In the genomic region with DNA sequence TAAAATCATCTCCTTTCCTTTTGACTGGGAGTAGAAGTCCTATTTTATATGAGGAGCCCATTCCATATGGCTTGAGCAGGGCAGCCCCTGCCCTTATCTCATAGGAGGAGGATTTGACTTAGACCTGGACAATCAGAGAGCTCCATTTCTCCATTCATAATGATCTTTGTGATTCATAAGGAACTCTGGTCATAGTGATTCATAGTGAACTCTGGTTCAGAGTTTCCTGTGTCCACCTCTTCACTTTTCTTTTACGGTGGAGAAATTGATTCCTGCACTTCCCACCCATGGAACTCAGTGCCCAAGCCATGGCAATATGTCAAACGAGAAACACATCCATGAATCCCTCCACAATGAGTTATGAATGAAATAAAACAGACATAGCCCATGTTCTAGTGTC, we compare ENCODE assay signal across 18 cellular contexts. TPM values are rescaled to one million over a fixed set of nuclear protein-coding genes. Genes with fewer than 3 reads are reported as not detected.
A peak's percentile ranks its signal among the peaks of the same experiment; 100 is the strongest.
DNase-seq lines count a peak whose midpoint lies in the region; ATAC-seq and TF ChIP-seq lines count a peak whose summit lies in the region.
"Had no signal": no experiment of that assay in that cellular context is flagged by ENCODE, and none has a peak within 500 bp of the region (broad histone marks: within the 10 kb centered on the region; RNA-seq: fewer than 3 reads in every experiment).

No MANE protein-coding gene starts in this region.

- CTCF ChIA-PET in HCT116 (lab: Charles Lee) = no interaction called here
- CTCF ChIA-PET in PC-9 (lab: Charles Lee) = no interaction called here

- H3K27me3 ChIP-seq in HCT116 (ENCODE audit: insufficient read depth, low read length) (no peaks in the 10 kb centered on the region), PC-9 (ENCODE audit: insufficient read depth, low read depth) (no peaks in the 10 kb centered on the region), right cardiac atrium (ENCODE audit: control insufficient read depth, insufficient read depth) (no peaks in the 10 kb centered on the region)

- POLR2A ChIA-PET in HCT116 (lab: Charles Lee) = no interaction called here
- POLR2A ChIA-PET in PC-9 (lab: Charles Lee; ENCODE audit: unreplicated experiment) = interaction anchor here (0.7 kb wide), 1 partner anchor 80 kb away, joined by 4 read pairs; no protein-coding TSS in a partner anchor

- ATAC-seq in HCT116 (no peak), GM18502 (IDR thresholded peaks at IDR 0.05; ENCODE audit: poor library complexity, unreplicated experiment) (no peak), right cardiac atrium (no peak), HG03108 (IDR thresholded peaks at IDR 0.05; ENCODE audit: unreplicated experiment) (no peak)

- WGBS in right cardiac atrium = 74% methylated on average over 2 of the region's 2 CpGs

- H4K20me1 ChIP-seq in HCT116 (ENCODE audit: insufficient read depth) (no peaks in the 10 kb centered on the region), PC-9 (ENCODE audit: insufficient read depth) (no peaks in the 10 kb centered on the region)

- H3K9ac ChIP-seq in HCT116 (ENCODE audit: low read length) = no peak overlapping the region

- H3K79me2 ChIP-seq in HCT116 (ENCODE audit: insufficient read depth, low read length) = no peaks in the 10 kb centered on the region
- H3K79me2 ChIP-seq in PC-9 (ENCODE audit: low read depth) = no peaks in the 10 kb centered on the region

- no peak for TF ChIP-seq RAD21 in HCT116 (IDR thresholded peaks at IDR 0.05; ENCODE audit: low read depth)

- RAD21 ChIA-PET in HCT116 (lab: Charles Lee; ENCODE audit: low non-redundant PET in 1 of 2, low total read pairs in 2 of 2, uncharacterized antibody in 2 of 2, unreplicated experiment in 2 of 2) = no interaction called here

- H2AFZ ChIP-seq in HCT116 (ENCODE audit: low read depth, low read length, poor library complexity, severe bottlenecking) (no peak overlapping the region), PC-9 (no peak overlapping the region)

- H3K9me3 ChIP-seq in HCT116 (ENCODE audit: control insufficient read depth in 1 of 2, insufficient read depth in 1 of 2, low read depth in 1 of 2, low read length in 2 of 2) (no peaks in the 10 kb centered on the region), PC-9 (ENCODE audit: insufficient read depth, low read depth) (no peaks in the 10 kb centered on the region), right cardiac atrium (ENCODE audit: control insufficient read depth, low read length) (no peaks in the 10 kb centered on the region)
- H3K9me3 ChIP-seq: HAP-1 had no signal

- BruUV-seq in HCT116 (replicated peaks; lab: Mats Ljungman, UMichigan) (no TSS peak), PC-9 (replicated peaks; lab: Mats Ljungman, UMichigan) (no TSS peak)

- DNase-seq in EH (ENCODE audit: low read depth) (peak; percentile 17), HCT116 (ENCODE audit: low read depth, low spot score) (no peak), PC-9 (no peak), fibroblast of mammary gland (ENCODE audit: low read depth) (peak; percentile 59), right cardiac atrium (no peak)
- no peak for DNase-seq in activated naive CD4-positive, alpha-beta T cell (lab: John Stamatoyannopoulos, UW)
- DNase-seq: CD8-positive, alpha-beta memory T cell; naive B cell; NCI-H1105 treated with DMSO at 0.1 percent for 48 hours; NCI-H2171; RPMI8226; stimulated activated CD4-positive, alpha-beta T cell treated with anti-CD3 and anti-CD28 coated beads, Interleukin-12 subunit alpha, Interleukin-12 subunit beta, amount 100 ng/mL, for 4 hours; stimulated activated naive CD4-positive, alpha-beta T cell had no signal

- peaks cover 6% of the 10 kb centered on the region for H3F3A ChIP-seq in PC-9 (ENCODE audit: insufficient read depth, low read depth)

- H3K4me2 ChIP-seq in HCT116 (ENCODE audit: low read length) (no peak overlapping the region; the same call in 1 of the 2 replicates), PC-9 (peak overlapping the region; percentile 35)

- no peaks in the 10 kb centered on the region for H3K9me2 ChIP-seq in HCT116 (ENCODE audit: insufficient read depth)
- H3K9me2 ChIP-seq in PC-9 (ENCODE audit: insufficient read depth) = no peaks in the 10 kb centered on the region; the same call in 1 of the 2 replicates

- TF ChIP-seq POLR2A in HCT116 (IDR thresholded peaks at IDR 0.05; ENCODE audit: borderline replicate concordance, extremely low read depth, insufficient read depth, insufficient read length) = no peak

- H3K4me3 ChIP-seq in HCT116 (replicated peaks in 1 of 2; ENCODE audit: low read depth in 1 of 2, low read length in 2 of 2) (no peak overlapping the region), PC-9 (no peak overlapping the region), fibroblast of mammary gland (ENCODE audit: control insufficient read depth, low read depth, low read length) (no peak overlapping the region), right cardiac atrium (ENCODE audit: low read length) (no peak overlapping the region)
- H3K4me3 ChIP-seq: HAP-1, lung had no signal

- H3K36me3 ChIP-seq in HCT116 (ENCODE audit: control insufficient read depth in 1 of 2, insufficient read depth in 2 of 2, low read length in 2 of 2) (no peaks in the 10 kb centered on the region), PC-9 (ENCODE audit: low read depth) (no peaks in the 10 kb centered on the region)
- H3K36me3 ChIP-seq: HAP-1 had no signal

- TF ChIP-seq CTCF in HCT116 (IDR thresholded peaks at IDR 0.05 in 2 of 3, conservative IDR thresholded peaks at IDR 0.05 in 1 of 3; ENCODE audit: borderline replicate concordance in 1 of 3, insufficient read depth in 1 of 3, low read depth in 2 of 3, low read length in 2 of 3) (no peak), PC-9 (conservative IDR thresholded peaks at IDR 0.05) (no peak), fibroblast of mammary gland (conservative IDR thresholded peaks at IDR 0.05; ENCODE audit: control insufficient read depth, insufficient read depth, low read depth, low read length) (no peak)

- 0 out of 4 replicates have a peak, but pooled peaks cover 0 to 3% of the 10 kb centered on the region in 2 experiments for H3K4me1 ChIP-seq in HCT116 (ENCODE audit: control insufficient read depth in 1 of 2, insufficient read depth in 2 of 2, low read length in 2 of 2)
- peaks cover 11% of the 10 kb centered on the region for H3K4me1 ChIP-seq in PC-9 (replicated peaks; ENCODE audit: insufficient read depth)
- peaks cover 2% of the 10 kb centered on the region for H3K4me1 ChIP-seq in right cardiac atrium (ENCODE audit: control insufficient read depth, insufficient read depth, low read length)

- H3K27ac ChIP-seq in HCT116 (ENCODE audit: low read depth, low read length) (no peak overlapping the region), PC-9 (peak overlapping the region; percentile 16; the same call in 1 of the 2 replicates), right cardiac atrium (ENCODE audit: low read length) (no peak overlapping the region)

- intact Hi-C loops in HCT116 (cut with micrococcal nuclease) (no loop called here), PC-9 (cut with micrococcal nuclease; ENCODE audit: unreplicated experiment) (no loop called here), right cardiac atrium (cut with DNase I) (no loop called here)

TF ChIP-seq in HCT116, 20 proteins besides CTCF, POLR2A, EP300 and RAD21:
- TF ChIP-seq SRF (IDR thresholded peaks at IDR 0.05; ENCODE audit: low read depth) = no peak
- TF ChIP-seq FOSL1 (IDR thresholded peaks at IDR 0.05; ENCODE audit: low read depth) = peak; percentile 45; the same call in 1 of the 2 replicates
- TF ChIP-seq ELF1 (IDR thresholded peaks at IDR 0.05; ENCODE audit: borderline replicate concordance, low read depth) = no peak
- TF ChIP-seq, protein P1, sequence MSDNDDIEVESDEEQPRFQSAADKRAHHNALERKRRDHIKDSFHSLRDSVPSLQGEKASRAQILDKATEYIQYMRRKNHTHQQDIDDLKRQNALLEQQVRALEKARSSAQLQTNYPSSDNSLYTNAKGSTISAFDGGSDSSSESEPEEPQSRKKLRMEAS (IDR thresholded peaks at IDR 0.05) = no peak
TF ChIP-seq in HCT116: peak in this region for 1.

RNA-seq across cellular contexts. Expression of a gene that starts 12.8 kb away (rescaled TPM):
- not detected for total RNA-seq in HCT116 (2021; ENCODE audit: unreplicated experiment)
- not detected in 2 replicates for polyA plus RNA-seq in HCT116 (2012)
- total RNA-seq in PC-9 (2021) = 5.3 and 6.7 TPM in 2 replicates
- total RNA-seq in right cardiac atrium = not detected
- polyA plus RNA-seq in right cardiac atrium = not detected
- total RNA-seq: chondrocyte had no signal

Comparison
In these comparisons a context has a peak if more than half of its experiments do, and no peak if none do; other contexts are left out.
1. DNase-seq: peak in EH (single experiment) and fibroblast of mammary gland (single experiment); none in HCT116 (single experiment), PC-9 (0 of 2), right cardiac atrium (0 of 3) and activated naive CD4-positive, alpha-beta T cell (0 of 4).